17 cellular contexts compared by ENCODE assay signal in the genomic region with DNA sequence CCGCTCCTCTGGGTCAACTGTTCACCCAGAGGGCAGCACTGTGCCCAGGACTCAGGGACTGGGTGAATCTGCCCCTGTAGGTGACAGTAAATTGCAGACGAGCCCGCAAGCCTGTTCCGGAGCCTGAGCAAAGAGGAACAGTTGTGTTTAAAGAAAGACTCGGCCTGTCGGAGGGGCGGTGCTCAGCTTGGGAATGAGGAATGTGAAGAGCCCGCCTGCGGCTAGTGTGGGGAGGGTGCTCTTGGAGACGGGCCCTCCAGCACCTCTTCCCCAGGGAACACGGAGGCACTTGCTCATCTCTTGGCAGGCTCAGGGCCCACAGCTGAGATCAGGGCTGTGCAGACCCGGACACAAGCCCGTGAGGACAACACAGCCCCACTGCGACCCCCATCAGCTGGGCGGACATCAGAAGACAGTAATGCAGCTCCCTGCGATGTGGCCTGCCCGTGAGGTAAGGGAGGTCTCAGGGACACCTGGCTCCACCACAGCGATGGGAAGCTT.
DNase-seq lines count a peak whose midpoint lies in the region; ATAC-seq, FAIRE-seq and TF ChIP-seq lines count a peak whose summit lies in the region.
"Had no signal": no experiment of that assay in that cellular context is flagged by ENCODE, and none has a peak within 500 bp of the region (broad histone marks: within the 10 kb centered on the region; RNA-seq: fewer than 3 reads in every experiment).

No MANE protein-coding gene starts in this region.

- no peaks in the 10 kb centered on the region for H3K36me3 Mint-ChIP-seq in activated naive CD4-positive, alpha-beta T cell treated with anti-CD3 and anti-CD28 coated beads for 36 hours (ENCODE audit: low read depth)
- H3K36me3 Mint-ChIP-seq: CD14-positive monocyte had no signal

- ATAC-seq in GM21737 (IDR thresholded peaks at IDR 0.05; ENCODE audit: unreplicated experiment): no peak
- no peak for ATAC-seq in HG02884 (IDR thresholded peaks at IDR 0.05; ENCODE audit: unreplicated experiment)
- ATAC-seq: HCT116 had no signal

- DNase-seq in activated naive CD4-positive, alpha-beta T cell treated with anti-CD3 and anti-CD28 coated beads, Interleukin-2, amount 50 U/mL, for 16 hours: peak; percentile 3
- DNase-seq in activated naive CD4-positive, alpha-beta T cell treated with anti-CD3 and anti-CD28 coated beads for 36 hours: no peak
- DNase-seq in ELF-1 (ENCODE audit: low read depth, low spot score): peak; percentile 70
- peak; percentile 53 for DNase-seq in kidney
- DNase-seq in tibial artery: peak; percentile 16 to 64
- no peak for DNase-seq in stimulated activated naive CD4-positive, alpha-beta T cell (lab: John Stamatoyannopoulos, UW)
- DNase-seq: KG1, NCI-H1092, NCI-H146, NCI-H2081, NCI-H748 treated with DMSO at 0.1 percent for 48 hours had no signal

- H3K27ac Mint-ChIP-seq in activated naive CD4-positive, alpha-beta T cell treated with anti-CD3 and anti-CD28 coated beads for 36 hours: no peak overlapping the region
- H3K27ac Mint-ChIP-seq: CD14-positive monocyte had no signal

- H3K4me1 Mint-ChIP-seq in activated naive CD4-positive, alpha-beta T cell treated with anti-CD3 and anti-CD28 coated beads for 36 hours (ENCODE audit: low read depth): no peaks in the 10 kb centered on the region
- H3K4me1 Mint-ChIP-seq: CD14-positive monocyte had no signal

- H3K9me3 Mint-ChIP-seq in activated naive CD4-positive, alpha-beta T cell treated with anti-CD3 and anti-CD28 coated beads for 36 hours: no peaks in the 10 kb centered on the region

- no peak overlapping the region for H3K27ac ChIP-seq in kidney (ENCODE audit: low read depth in 2 of 2, low read length in 2 of 2)
- no peak overlapping the region for H3K27ac ChIP-seq in tibial artery
- H3K27ac ChIP-seq: RWPE1 had no signal

- H3K36me3 ChIP-seq in kidney (ENCODE audit: control insufficient read depth in 1 of 2, insufficient read depth in 2 of 2, low read length in 2 of 2) (no peaks in the 10 kb centered on the region), tibial artery (no peaks in the 10 kb centered on the region)

- intact Hi-C loops in activated naive CD4-positive, alpha-beta T cell treated with anti-CD3 and anti-CD28 coated beads for 36 hours (cut with micrococcal nuclease): no loop called here
- intact Hi-C loops in kidney (cut with DNase I): no loop called here
- intact Hi-C loops in tibial artery (cut with DNase I; ENCODE audit: low total_unique reads): no loop called here

- TF ChIP-seq CTCF in kidney (IDR thresholded peaks at IDR 0.05; ENCODE audit: borderline replicate concordance, extremely low read depth, insufficient read depth) (no peak), tibial artery (IDR thresholded peaks at IDR 0.05) (no peak)

- FAIRE-seq in kidney (lab: Jason Lieb, UNC): no peak
- FAIRE-seq: GM19239 had no signal

- H3K9ac ChIP-seq in kidney (ENCODE audit: low read length in 2 of 2): no peak overlapping the region

- CTCF ChIA-PET in activated naive CD4-positive, alpha-beta T cell treated with anti-CD3 and anti-CD28 coated beads for 36 hours (lab: Charles Lee): no interaction called here

- no peak overlapping the region for H3K4me3 Mint-ChIP-seq in activated naive CD4-positive, alpha-beta T cell treated with anti-CD3 and anti-CD28 coated beads for 36 hours
- H3K4me3 Mint-ChIP-seq: CD14-positive monocyte had no signal

- H3K27me3 ChIP-seq in tibial artery: no peaks in the 10 kb centered on the region

- H3K4me1 ChIP-seq in kidney (ENCODE audit: control insufficient read depth in 1 of 2, insufficient read depth in 1 of 2, low read depth in 1 of 2, low read length in 2 of 2): no peaks in the 10 kb centered on the region
- H3K4me1 ChIP-seq in tibial artery: peaks cover 0 to 8% (median 6%) of the 10 kb centered on the region in 4 donors

- no peaks in the 10 kb centered on the region for H3K27me3 Mint-ChIP-seq in activated naive CD4-positive, alpha-beta T cell treated with anti-CD3 and anti-CD28 coated beads for 36 hours (ENCODE audit: low read depth)

- H3K9me3 ChIP-seq in kidney (ENCODE audit: control insufficient read depth in 1 of 2, low read length in 2 of 2): no peaks in the 10 kb centered on the region
- H3K9me3 ChIP-seq in tibial artery: no peaks in the 10 kb centered on the region

- H3K4me3 ChIP-seq in kidney (ENCODE audit: low read length in 2 of 2) (no peak overlapping the region), tibial artery (no peak overlapping the region)

Comparison
In these comparisons a context has a peak if more than half of its experiments do, and no peak if none do; other contexts are left out.
1. DNase-seq: peak in activated naive CD4-positive, alpha-beta T cell treated with anti-CD3 and anti-CD28 coated beads, Interleukin-2, amount 50 U/mL, for 16 hours (single experiment), ELF-1 (single experiment), kidney (single experiment) and tibial artery (2 of 2); none in activated naive CD4-positive, alpha-beta T cell treated with anti-CD3 and anti-CD28 coated beads for 36 hours (single experiment) and stimulated activated naive CD4-positive, alpha-beta T cell (0 of 6).